ENCODE assay signal across 19 cellular contexts in the genomic region with DNA sequence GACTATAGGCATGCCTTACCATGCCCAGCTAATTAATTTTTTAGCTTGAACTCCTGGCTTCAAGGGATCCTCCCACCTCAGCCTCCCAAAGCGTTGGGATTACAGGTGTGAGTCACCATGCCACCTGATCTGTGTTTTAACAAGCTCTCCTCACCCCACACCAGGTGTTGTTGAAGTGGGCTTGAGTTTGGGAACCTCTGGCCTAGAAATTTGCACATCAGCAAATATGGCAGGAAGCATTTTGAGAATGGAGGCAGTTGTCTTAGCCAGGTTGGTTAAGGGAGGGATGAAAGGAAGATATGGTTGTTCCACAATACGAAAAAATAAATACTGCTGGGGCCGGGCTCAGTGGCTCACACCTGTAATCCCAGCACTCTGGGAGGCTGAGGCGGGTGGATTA.
"Had no signal": no experiment of that assay in that cellular context is flagged by ENCODE, and none has a peak within 500 bp of the region (broad histone marks: within the 10 kb centered on the region; RNA-seq: fewer than 3 reads in every experiment).

No MANE protein-coding gene starts in this region.

- H3K36me3 ChIP-seq: lower lobe of right lung, prostate gland, right atrium auricular region, sigmoid colon, thoracic aorta, tibial nerve, upper lobe of left lung had no signal

- H3K4me1 ChIP-seq: lower lobe of right lung, prostate gland, right atrium auricular region, upper lobe of left lung had no signal

- H3K4me3 ChIP-seq: dorsolateral prefrontal cortex, lower lobe of right lung, prostate gland, right atrium auricular region, sigmoid colon, thoracic aorta, tibial nerve, upper lobe of left lung had no signal

- DNase-seq: dorsolateral prefrontal cortex; effector CD4-positive, alpha-beta T cell; hypothalamus; immature natural killer cell; islet precursor cell; kidney glomerular epithelial cell; left colon; left ventricle myocardium superior; lower lobe of right lung; naive thymus-derived CD8-positive, alpha-beta T cell; nephron progenitor cell; nucleus accumbens; sigmoid colon; stimulated activated naive B cell treated with anti-CD40 and anti-IgM and Interleukin-4, amounts not matched to agents 10 μg/mL and 1 μg/mL and 100 μg/mL, for 72 hours; upper lobe of left lung had no signal

- H3K27me3 ChIP-seq: right atrium auricular region, sigmoid colon, tibial nerve, upper lobe of left lung had no signal

- H3K27ac ChIP-seq: dorsolateral prefrontal cortex, lower lobe of right lung, prostate gland, right atrium auricular region, sigmoid colon, thoracic aorta, tibial nerve, upper lobe of left lung had no signal

- H3K9me3 ChIP-seq: lower lobe of right lung, prostate gland, sigmoid colon, thoracic aorta, upper lobe of left lung had no signal
